10 cellular contexts compared by ENCODE assay signal in genomic region chr11:37503411-37504065, GRCh38.
DNase-seq lines count a peak whose midpoint lies in the region; ATAC-seq, FAIRE-seq and TF ChIP-seq lines count a peak whose summit lies in the region.
"Had no signal": no experiment of that assay in that cellular context is flagged by ENCODE, and none has a peak within 500 bp of the region (broad histone marks: within the 10 kb centered on the region; RNA-seq: fewer than 3 reads in every experiment).

No MANE protein-coding gene starts in this region.

- H3K4me2 ChIP-seq in OCI-LY3 (ENCODE audit: low read length) = peak overlapping the region; percentile 53; the same call in 1 of the 2 replicates

- no peaks in the 10 kb centered on the region for H3K9me3 ChIP-seq in OCI-LY3 (ENCODE audit: insufficient read depth, low read length)

- TF ChIP-seq CTCF in OCI-LY3 (IDR thresholded peaks at IDR 0.05; ENCODE audit: low read depth, low read length) = no peak

- no peak for TF ChIP-seq POLR2A in GM12891 (IDR thresholded peaks at IDR 0.05; ENCODE audit: low read depth, low read length)

- no peak overlapping the region for H3K4me3 ChIP-seq in OCI-LY3 (ENCODE audit: low read length)
- H3K4me3 ChIP-seq: mucosa of descending colon had no signal

- no peak overlapping the region for H3K9ac ChIP-seq in OCI-LY3 (ENCODE audit: low read length)

- H3K27me3 ChIP-seq in OCI-LY3 (ENCODE audit: low read depth, low read length) = peaks cover 74% of the 10 kb centered on the region

- H3K27ac ChIP-seq in OCI-LY3 (ENCODE audit: low read length) = no peak overlapping the region

- CTCF ChIA-PET in T-cell (lab: Charles Lee) = no interaction called here

- H2AFZ ChIP-seq in OCI-LY3 (ENCODE audit: low read depth, low read length) = no peak overlapping the region

- H4K20me1 ChIP-seq in OCI-LY3 (ENCODE audit: insufficient read depth, low read length) = peaks cover 8% of the 10 kb centered on the region; the same call in 1 of the 2 replicates

- H3K27ac Mint-ChIP-seq in stimulated activated naive B cell treated with anti-CD40 and anti-IgM and Interleukin-4, amounts not matched to agents 10 μg/mL and 1 μg/mL and 100 μg/mL, for 72 hours = no peak overlapping the region
- no peak overlapping the region for H3K27ac Mint-ChIP-seq in activated T-cell treated with anti-CD3 and anti-CD28 coated beads, Interleukin-2, amount 50 U/mL, for 24 hours
- no peak overlapping the region for H3K27ac Mint-ChIP-seq in T-cell

- no peak for FAIRE-seq in GM12891 (lab: Jason Lieb, UNC)
- FAIRE-seq: G401.6 had no signal

- H3K36me3 ChIP-seq in OCI-LY3 (replicated peaks; ENCODE audit: low read depth, low read length) = no peaks in the 10 kb centered on the region

- no peak overlapping the region for H3K4me3 Mint-ChIP-seq in stimulated activated naive B cell treated with anti-CD40 and anti-IgM and Interleukin-4, amounts not matched to agents 10 μg/mL and 1 μg/mL and 100 μg/mL, for 72 hours
- H3K4me3 Mint-ChIP-seq in activated T-cell treated with anti-CD3 and anti-CD28 coated beads, Interleukin-2, amount 50 U/mL, for 24 hours = no peak overlapping the region
- H3K4me3 Mint-ChIP-seq in T-cell = no peak overlapping the region

- no peaks in the 10 kb centered on the region for H3K4me1 Mint-ChIP-seq in stimulated activated naive B cell treated with anti-CD40 and anti-IgM and Interleukin-4, amounts not matched to agents 10 μg/mL and 1 μg/mL and 100 μg/mL, for 72 hours
- peaks cover 3% of the 10 kb centered on the region for H3K4me1 Mint-ChIP-seq in activated T-cell treated with anti-CD3 and anti-CD28 coated beads, Interleukin-2, amount 50 U/mL, for 24 hours (ENCODE audit: low read depth)
- no peaks in the 10 kb centered on the region for H3K4me1 Mint-ChIP-seq in T-cell

- POLR2A ChIA-PET in T-cell (lab: Charles Lee) = interaction anchor here in 1 of 2 donors (0.6 kb wide), 1 partner anchor 12 kb away, joined by 3 read pairs; no protein-coding TSS in a partner anchor

- no peaks in the 10 kb centered on the region for H3K27me3 Mint-ChIP-seq in stimulated activated naive B cell treated with anti-CD40 and anti-IgM and Interleukin-4, amounts not matched to agents 10 μg/mL and 1 μg/mL and 100 μg/mL, for 72 hours
- no peaks in the 10 kb centered on the region for H3K27me3 Mint-ChIP-seq in activated T-cell treated with anti-CD3 and anti-CD28 coated beads, Interleukin-2, amount 50 U/mL, for 24 hours
- H3K27me3 Mint-ChIP-seq in T-cell = no peaks in the 10 kb centered on the region

- H3K4me1 ChIP-seq in OCI-LY3 (ENCODE audit: low read length) = peaks cover 27% of the 10 kb centered on the region

- H3K79me2 ChIP-seq in OCI-LY3 (ENCODE audit: low read length) = no peaks in the 10 kb centered on the region

- no peak for DNase-seq in stimulated activated naive B cell treated with anti-CD40 and anti-IgM and Interleukin-4, amounts not matched to agents 10 μg/mL and 1 μg/mL and 100 μg/mL, for 72 hours
- DNase-seq in GM12891 (ENCODE audit: insufficient read length, low spot score) (no peak), T-cell (no peak)
- DNase-seq in activated T-cell treated with anti-CD3 and anti-CD28 coated beads, Interleukin-2, amount 50 U/mL, for 24 hours = no peak
- DNase-seq: mucosa of descending colon, NCI-H510A treated with DMSO at 0.1 percent for 48 hours had no signal

- H3K9me3 Mint-ChIP-seq in stimulated activated naive B cell treated with anti-CD40 and anti-IgM and Interleukin-4, amounts not matched to agents 10 μg/mL and 1 μg/mL and 100 μg/mL, for 72 hours = no peaks in the 10 kb centered on the region
- peaks cover 12% of the 10 kb centered on the region for H3K9me3 Mint-ChIP-seq in activated T-cell treated with anti-CD3 and anti-CD28 coated beads, Interleukin-2, amount 50 U/mL, for 24 hours
- H3K9me3 Mint-ChIP-seq in T-cell = peaks cover 13 to 25% (median 17%) of the 10 kb centered on the region in 3 donors

- no peaks in the 10 kb centered on the region for H3K36me3 Mint-ChIP-seq in stimulated activated naive B cell treated with anti-CD40 and anti-IgM and Interleukin-4, amounts not matched to agents 10 μg/mL and 1 μg/mL and 100 μg/mL, for 72 hours
- no peaks in the 10 kb centered on the region for H3K36me3 Mint-ChIP-seq in activated T-cell treated with anti-CD3 and anti-CD28 coated beads, Interleukin-2, amount 50 U/mL, for 24 hours (ENCODE audit: low read depth)
- no peaks in the 10 kb centered on the region for H3K36me3 Mint-ChIP-seq in T-cell

- ATAC-seq in GM19452 (IDR thresholded peaks at IDR 0.05; ENCODE audit: unreplicated experiment) (peak; percentile 55), HG02970 (IDR thresholded peaks at IDR 0.05; ENCODE audit: low FRiP score, unreplicated experiment) (peak; percentile 48), T-cell (replicated peaks in 1 of 4) (no peak)
- ATAC-seq in stimulated activated naive B cell treated with anti-CD40 and anti-IgM and Interleukin-4, amounts not matched to agents 10 μg/mL and 1 μg/mL and 100 μg/mL, for 72 hours (replicated peaks) = peak; percentile 50 to 62
- ATAC-seq: mucosa of descending colon had no signal

TF ChIP-seq in GM12891, 5 proteins besides CTCF, POLR2A, EP300 and RAD21:
- no peak for TF ChIP-seq POU2F2 (IDR thresholded peaks at IDR 0.05; ENCODE audit: low read depth, low read length)
- no peak for TF ChIP-seq SPI1 (IDR thresholded peaks at IDR 0.05; ENCODE audit: low read depth, low read length)
- no peak for TF ChIP-seq PAX5 (IDR thresholded peaks at IDR 0.05; ENCODE audit: insufficient read depth, low read length, severe bottlenecking)
- no peak for TF ChIP-seq POLR2AphosphoS5 (IDR thresholded peaks at IDR 0.05; ENCODE audit: low read depth, low read length)
- TF ChIP-seq TAF1 (IDR thresholded peaks at IDR 0.05; ENCODE audit: low read depth, low read length) = no peak
TF ChIP-seq in GM12891: peak in this region for 0.

Comparison
In these comparisons a context has a peak if more than half of its experiments do, and no peak if none do; other contexts are left out.
1. ATAC-seq: peak in GM19452 (single experiment), HG02970 (single experiment) and stimulated activated naive B cell treated with anti-CD40 and anti-IgM and Interleukin-4, amounts not matched to agents 10 μg/mL and 1 μg/mL and 100 μg/mL, for 72 hours (2 of 2); none in T-cell (0 of 4).